ENCODE assay signal across 10 cellular contexts in genomic region chr6:165662041-165662491, GRCh38. TPM values are rescaled to one million over a fixed set of nuclear protein-coding genes. Genes with fewer than 3 reads are reported as not detected.
DNase-seq lines count a peak whose midpoint lies in the region; ATAC-seq and TF ChIP-seq lines count a peak whose summit lies in the region.
"Had no signal": no experiment of that assay in that cellular context is flagged by ENCODE, and none has a peak within 500 bp of the region (broad histone marks: within the 10 kb centered on the region; RNA-seq: fewer than 3 reads in every experiment).

No MANE protein-coding gene starts in this region.

- no peaks in the 10 kb centered on the region for H3K36me3 ChIP-seq in upper lobe of right lung

- H3K27ac Mint-ChIP-seq in activated T-cell treated with anti-CD3 and anti-CD28 coated beads, Interleukin-2, amount 50 U/mL, for 72 hours = no peak overlapping the region
- no peak overlapping the region for H3K27ac Mint-ChIP-seq in activated T-cell treated with anti-CD3 and anti-CD28 coated beads, Interleukin-2, amount 50 U/mL, for 24 hours
- peak overlapping the region; percentile 85 for H3K27ac Mint-ChIP-seq in chondrocyte (ENCODE audit: unreplicated experiment)
- H3K27ac Mint-ChIP-seq: CD4-positive, CD25-positive, alpha-beta regulatory T cell had no signal

- peaks cover 55% of the 10 kb centered on the region for H3K27me3 ChIP-seq in upper lobe of right lung

- H3K9me3 ChIP-seq in upper lobe of right lung = no peaks in the 10 kb centered on the region

- no peak overlapping the region for H3K27ac ChIP-seq in upper lobe of right lung

- intact Hi-C loops in upper lobe of right lung (cut with DNase I) = no loop called here

- DNase-seq in activated T-cell treated with anti-CD3 and anti-CD28 coated beads, Interleukin-2, amount 50 U/mL, for 72 hours = no peak
- DNase-seq in activated T-cell treated with anti-CD3 and anti-CD28 coated beads, Interleukin-2, amount 50 U/mL, for 24 hours = no peak
- DNase-seq in chondrocyte (ENCODE audit: low spot score) (no peak), lung microvascular endothelial cell (ENCODE audit: low read depth in 2 of 2) (peak; percentile 8 to 52), upper lobe of right lung (no peak), occipital lobe (lab: John Stamatoyannopoulos, UW) (no peak)
- DNase-seq: CD4-positive, CD25-positive, alpha-beta regulatory T cell; central memory CD4-positive, alpha-beta T cell had no signal

- H3K27me3 Mint-ChIP-seq in activated T-cell treated with anti-CD3 and anti-CD28 coated beads, Interleukin-2, amount 50 U/mL, for 72 hours (ENCODE audit: low read depth) = peaks cover 52% of the 10 kb centered on the region
- H3K27me3 Mint-ChIP-seq in activated T-cell treated with anti-CD3 and anti-CD28 coated beads, Interleukin-2, amount 50 U/mL, for 24 hours = peaks cover 66% of the 10 kb centered on the region
- peaks cover 18% of the 10 kb centered on the region for H3K27me3 Mint-ChIP-seq in chondrocyte (ENCODE audit: low read depth)

- peak overlapping the region in 1 of 2 donors; percentile 58 for H3K4me3 Mint-ChIP-seq in activated T-cell treated with anti-CD3 and anti-CD28 coated beads, Interleukin-2, amount 50 U/mL, for 72 hours
- H3K4me3 Mint-ChIP-seq in activated T-cell treated with anti-CD3 and anti-CD28 coated beads, Interleukin-2, amount 50 U/mL, for 24 hours = no peak overlapping the region
- peak overlapping the region; percentile 83 for H3K4me3 Mint-ChIP-seq in chondrocyte (ENCODE audit: unreplicated experiment)
- H3K4me3 Mint-ChIP-seq: CD4-positive, CD25-positive, alpha-beta regulatory T cell had no signal

- peaks cover 6% of the 10 kb centered on the region for H3K4me1 Mint-ChIP-seq in activated T-cell treated with anti-CD3 and anti-CD28 coated beads, Interleukin-2, amount 50 U/mL, for 72 hours (ENCODE audit: low read depth)
- H3K4me1 Mint-ChIP-seq in activated T-cell treated with anti-CD3 and anti-CD28 coated beads, Interleukin-2, amount 50 U/mL, for 24 hours (ENCODE audit: low read depth) = peaks cover 8% of the 10 kb centered on the region
- peaks cover 27% of the 10 kb centered on the region for H3K4me1 Mint-ChIP-seq in chondrocyte (ENCODE audit: low read depth)

- peak; percentile 26 to 29 for ATAC-seq in activated T-cell treated with anti-CD3 and anti-CD28 coated beads, Interleukin-2, amount 50 U/mL, for 72 hours (replicated peaks in 1 of 2)
- ATAC-seq in upper lobe of right lung (no peak), HG02642 (IDR thresholded peaks at IDR 0.05; ENCODE audit: poor library complexity, unreplicated experiment) (no peak), GM21447 (IDR thresholded peaks at IDR 0.05; ENCODE audit: unreplicated experiment) (no peak)

- H3K9me3 Mint-ChIP-seq in activated T-cell treated with anti-CD3 and anti-CD28 coated beads, Interleukin-2, amount 50 U/mL, for 72 hours = no peaks in the 10 kb centered on the region
- H3K9me3 Mint-ChIP-seq in activated T-cell treated with anti-CD3 and anti-CD28 coated beads, Interleukin-2, amount 50 U/mL, for 24 hours = no peaks in the 10 kb centered on the region
- no peaks in the 10 kb centered on the region for H3K9me3 Mint-ChIP-seq in chondrocyte (ENCODE audit: low read depth)

- peaks cover 15% of the 10 kb centered on the region for H3K4me1 ChIP-seq in upper lobe of right lung

- peak overlapping the region; percentile 52 for H3K4me3 ChIP-seq in upper lobe of right lung

- TF ChIP-seq CTCF in chondrocyte (IDR thresholded peaks at IDR 0.05) = no peak
- TF ChIP-seq CTCF in upper lobe of right lung (IDR thresholded peaks at IDR 0.05) = no peak

- H3K36me3 Mint-ChIP-seq in activated T-cell treated with anti-CD3 and anti-CD28 coated beads, Interleukin-2, amount 50 U/mL, for 72 hours (ENCODE audit: insufficient read depth in 2 of 2) = peaks cover 1 to 2% of the 10 kb centered on the region in 2 donors
- no peaks in the 10 kb centered on the region for H3K36me3 Mint-ChIP-seq in activated T-cell treated with anti-CD3 and anti-CD28 coated beads, Interleukin-2, amount 50 U/mL, for 24 hours (ENCODE audit: low read depth)
- no peaks in the 10 kb centered on the region for H3K36me3 Mint-ChIP-seq in chondrocyte (ENCODE audit: low read depth)
- H3K36me3 Mint-ChIP-seq: CD4-positive, CD25-positive, alpha-beta regulatory T cell had no signal

RNA-seq across cellular contexts. Expression of gene PDE10A, which starts 1.0 kb away (rescaled TPM):
- not detected for total RNA-seq in activated T-cell treated with anti-CD3 and anti-CD28 coated beads, Interleukin-2, amount 50 U/mL, for 72 hours
- total RNA-seq in chondrocyte (10.4 to 14.3 TPM (median 13.7 TPM) in 3 replicates), lung microvascular endothelial cell (4.6 and 6.3 TPM in 2 replicates), upper lobe of right lung (6.0 TPM), occipital lobe (62.7 TPM)
- total RNA-seq: CD4-positive, CD25-positive, alpha-beta regulatory T cell had no signal

Comparison
In these comparisons a context has a peak if more than half of its experiments do, and no peak if none do; other contexts are left out.
1. ATAC-seq: peak in activated T-cell treated with anti-CD3 and anti-CD28 coated beads, Interleukin-2, amount 50 U/mL, for 72 hours (2 of 2); none in upper lobe of right lung (single experiment), HG02642 (single experiment) and GM21447 (single experiment).
2. DNase-seq: peak in lung microvascular endothelial cell (2 of 2); none in activated T-cell treated with anti-CD3 and anti-CD28 coated beads, Interleukin-2, amount 50 U/mL, for 72 hours (0 of 2), activated T-cell treated with anti-CD3 and anti-CD28 coated beads, Interleukin-2, amount 50 U/mL, for 24 hours (single experiment), chondrocyte (single experiment), upper lobe of right lung (single experiment) and occipital lobe (single experiment).